ENCODE assay signal across 8 cellular contexts in genomic region chr12:49347307-49348237, GRCh38. TPM values are rescaled to one million over a fixed set of nuclear protein-coding genes. Genes with fewer than 3 reads are reported as not detected.
DNase-seq lines count a peak whose midpoint lies in the region; ATAC-seq and TF ChIP-seq lines count a peak whose summit lies in the region.

No MANE protein-coding gene starts in this region.

- H4K12ac ChIP-seq in trophoblast cell (ENCODE audit: low read depth, low read length), result no peak overlapping the region

- no peak overlapping the region for H3K4ac ChIP-seq in trophoblast cell (ENCODE audit: low read depth, low read length)

- H4K91ac ChIP-seq in trophoblast cell (ENCODE audit: low read depth, low read length), result no peak overlapping the region

- H2AFZ ChIP-seq in trophoblast cell (ENCODE audit: insufficient read depth, low read length, poor library complexity), result no peak overlapping the region

- peak; percentile 79 to 95 (median 90) for TF ChIP-seq CTCF in tibial nerve (IDR thresholded peaks at IDR 0.05)

- no peak overlapping the region for H2BK120ac ChIP-seq in trophoblast cell (ENCODE audit: insufficient read depth, low read length, poor library complexity)

- H3K9ac ChIP-seq in SK-N-MC (ENCODE audit: insufficient read length), result peak overlapping the region; percentile 57
- H3K9ac ChIP-seq in trophoblast cell (ENCODE audit: low read length), result no peak overlapping the region

- TF ChIP-seq POLR2A in tibial nerve (IDR thresholded peaks at IDR 0.05), result no peak

- peak overlapping the region; percentile 72 for H3K4me3 ChIP-seq in SK-N-MC
- no peak overlapping the region for H3K4me3 ChIP-seq in trophoblast cell (ENCODE audit: low read depth, low read length)
- peak overlapping the region in 3 of 4 donors; percentile 14 to 45 (median 21) for H3K4me3 ChIP-seq in tibial nerve

- no peak overlapping the region for H3K23ac ChIP-seq in trophoblast cell (ENCODE audit: low read length)

- H3K36me3 ChIP-seq in SK-N-MC (ENCODE audit: insufficient read depth, low read length) (no peaks in the 10 kb centered on the region), trophoblast cell (ENCODE audit: control insufficient read depth in 1 of 2, insufficient read depth in 2 of 2, low read length in 2 of 2) (no peaks in the 10 kb centered on the region), tibial nerve (no peaks in the 10 kb centered on the region)

- peaks cover 21% of the 10 kb centered on the region for H3K27me3 Mint-ChIP-seq in activated naive CD8-positive, alpha-beta T cell

- intact Hi-C loops in Right ventricle myocardium superior (cut with DNase I), result no loop called here

- H3K27ac ChIP-seq in SK-N-MC (no peak overlapping the region), trophoblast cell (ENCODE audit: low read depth, low read length) (no peak overlapping the region), tibial nerve (peak overlapping the region in 1 of 4 donors; percentile 27)

- no peaks in the 10 kb centered on the region for H3K36me3 Mint-ChIP-seq in activated naive CD8-positive, alpha-beta T cell

- H3K4me2 ChIP-seq in trophoblast cell (ENCODE audit: low read length), result peak overlapping the region; percentile 51

- H2BK12ac ChIP-seq in trophoblast cell (ENCODE audit: low read length), result no peak overlapping the region

- H3K4me1 ChIP-seq in trophoblast cell (ENCODE audit: control insufficient read depth in 1 of 2, insufficient read depth in 2 of 2, low read length in 2 of 2) (peaks cover 17 to 22% of the 10 kb centered on the region in 2 experiments), tibial nerve (peaks cover 0 to 49% (median 42%) of the 10 kb centered on the region in 4 donors)

- H2AK5ac ChIP-seq in trophoblast cell (ENCODE audit: low read length), result no peak overlapping the region

- no peak for TF ChIP-seq EP300 in tibial nerve (IDR thresholded peaks at IDR 0.05)

- no peak overlapping the region for H3K14ac ChIP-seq in trophoblast cell (ENCODE audit: low read length)

- H3K27ac Mint-ChIP-seq in activated naive CD8-positive, alpha-beta T cell, result no peak overlapping the region

- no peak overlapping the region for H2BK5ac ChIP-seq in trophoblast cell (ENCODE audit: low read depth, low read length, poor library complexity)

- DNase-seq in NCI-H345 (lab: John Stamatoyannopoulos, UW) (peak; percentile 33), NCI-H345 treated with DMSO at 0.1 percent for 48 hours (lab: John Stamatoyannopoulos, UW; ENCODE audit: unreplicated experiment) (no peak), KG1 (lab: John Stamatoyannopoulos, UW) (peak; percentile 32), SK-N-MC (ENCODE audit: low read depth, low spot score) (no peak), Right ventricle myocardium superior (peak; percentile 81), trophoblast cell (peak in 1 of 2 donors; percentile 71), tibial nerve (ENCODE audit: low spot score in 2 of 2) (peak in 1 of 2 donors; percentile 48)

- H3K79me1 ChIP-seq in trophoblast cell (ENCODE audit: low read length), result no peaks in the 10 kb centered on the region

- H3K4me3 Mint-ChIP-seq in activated naive CD8-positive, alpha-beta T cell, result peak overlapping the region; percentile 82

- no peak overlapping the region for H4K8ac ChIP-seq in trophoblast cell (ENCODE audit: low read depth, low read length)

- no peaks in the 10 kb centered on the region for H3K79me2 ChIP-seq in trophoblast cell (ENCODE audit: control insufficient read depth, insufficient read depth, low read length, poor library complexity)

- H3K27me3 ChIP-seq in trophoblast cell (ENCODE audit: insufficient read depth, low read length), result peaks cover 45% of the 10 kb centered on the region
- peaks cover 10 to 100% of the 10 kb centered on the region in 2 donors for H3K27me3 ChIP-seq in tibial nerve

- H3K9me3 ChIP-seq in SK-N-MC (ENCODE audit: low read depth, low read length), result no peaks in the 10 kb centered on the region
- peaks cover 8% of the 10 kb centered on the region for H3K9me3 ChIP-seq in trophoblast cell (ENCODE audit: insufficient read depth, low read depth, low read length)
- no peaks in the 10 kb centered on the region for H3K9me3 ChIP-seq in tibial nerve

- WGBS in trophoblast cell (ENCODE audit: extremely low coverage, insufficient coverage, insufficient read length), result no CpG with 5 or more reads among the region's 37 CpGs
- WGBS in tibial nerve, 2 donors, result 9 to 17% methylated on average over 22 to 32 of the region's 37 CpGs

- peaks cover 29% of the 10 kb centered on the region for H3K4me1 Mint-ChIP-seq in activated naive CD8-positive, alpha-beta T cell (ENCODE audit: low read depth)

- H3K18ac ChIP-seq in trophoblast cell (ENCODE audit: low read length), result no peak overlapping the region

- H3K9me3 Mint-ChIP-seq in activated naive CD8-positive, alpha-beta T cell (ENCODE audit: low read depth), result no peaks in the 10 kb centered on the region

- ATAC-seq in Right ventricle myocardium superior (ENCODE audit: poor library complexity), result peak; percentile 91

RNA-seq across cellular contexts. Expression of gene DNAJC22, which starts 0.9 kb away (rescaled TPM):
- total RNA-seq in Right ventricle myocardium superior (0.16 TPM), tibial nerve (not detected)
- polyA plus RNA-seq in trophoblast cell (2013), result 1.1 and 1.3 TPM in 2 replicates

RNA-seq across cellular contexts. Expression of gene C1QL4, which starts 10.6 kb away (rescaled TPM):
- total RNA-seq in Right ventricle myocardium superior, result not detected
- 0.04 TPM in 2 replicates for polyA plus RNA-seq in trophoblast cell (2013)
- total RNA-seq in tibial nerve, result not detected

RNA-seq across cellular contexts. Expression of gene SPATS2, which starts 19.7 kb away (rescaled TPM):
- total RNA-seq in Right ventricle myocardium superior (7.0 TPM), tibial nerve (10 to 100 TPM in 2 of 4 donors, 1 to 10 TPM in 2; 5.9 to 14.7 (median 9.8) TPM)
- 32.4 and 34.0 TPM in 2 replicates for polyA plus RNA-seq in trophoblast cell (2013)

RNA-seq across cellular contexts. Expression of gene TROAP, which starts 24.5 kb away (rescaled TPM):
- 0.67 TPM for total RNA-seq in Right ventricle myocardium superior
- 36.9 and 42.9 TPM in 2 replicates for polyA plus RNA-seq in trophoblast cell (2013)
- 1 to 10 TPM in 2 of 4 donors, under 1 TPM in 1, not detected in 1; 0.30 to 6.5 (median 3.1) TPM for total RNA-seq in tibial nerve

RNA-seq across cellular contexts. Expression of gene PRPH, which starts 52.6 kb away (rescaled TPM):
- total RNA-seq in Right ventricle myocardium superior (not detected), tibial nerve (under 1 TPM in 3 of 4 donors, not detected in 1; 0.20 to 0.84 (median 0.22) TPM)
- polyA plus RNA-seq in trophoblast cell (2013), result 0.03 and 0.08 TPM in 2 replicates

Comparison
In these comparisons a context has a peak if more than half of its experiments do, and no peak if none do; other contexts are left out.
1. DNase-seq: peak in NCI-H345 (single experiment), KG1 (single experiment) and Right ventricle myocardium superior (single experiment); none in NCI-H345 treated with DMSO at 0.1 percent for 48 hours (single experiment) and SK-N-MC (single experiment).